ENCODE assay signal across 8 cellular contexts in the genomic region with DNA sequence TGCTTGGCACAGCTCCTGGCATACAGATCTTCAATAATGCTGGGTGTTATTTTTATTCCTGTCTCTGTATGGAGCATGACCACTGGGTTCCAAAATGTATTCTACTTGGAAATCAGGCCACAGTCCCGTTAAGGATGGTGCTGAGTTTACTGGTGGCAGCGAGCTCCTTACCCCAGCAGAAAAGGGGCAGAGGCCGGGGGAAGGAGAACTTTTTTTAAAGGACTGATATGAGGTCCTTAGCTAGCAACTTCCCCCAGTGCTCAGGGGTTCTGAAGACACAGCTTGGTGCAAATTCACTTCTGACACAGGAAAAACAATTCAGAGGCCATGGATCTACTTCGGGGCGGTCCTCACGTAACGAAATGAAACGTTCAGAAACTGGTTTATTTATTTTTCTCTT. TPM values are rescaled to one million over a fixed set of nuclear protein-coding genes. Genes with fewer than 3 reads are reported as not detected.
DNase-seq lines count a peak whose midpoint lies in the region; ATAC-seq and TF ChIP-seq lines count a peak whose summit lies in the region.

No MANE protein-coding gene starts in this region.

- DNase-seq in AG04450 (ENCODE audit: low read depth, low spot score) (no peak), H7 (peak; percentile 7), immature natural killer cell (no peak), substantia nigra (lab: John Stamatoyannopoulos, UW) (peak in 4 of 49 donors; percentile 20 to 48 (median 34)), GM13977 (ENCODE audit: low spot score) (no peak), 8988T (no peak)

- POLR2A ChIA-PET in AG04450 (lab: Yijun Ruan, JAX) = interaction anchor here (0.8 to 2.1 kb wide), 6 partner anchors 13 to 799 kb away, joined by 3 to 9 read pairs (median 4); a partner anchor contains a TSS

- no peaks in the 10 kb centered on the region; the same call in 1 of the 2 replicates for H3K36me3 ChIP-seq in H7 (replicated peaks; ENCODE audit: control insufficient read depth, insufficient read depth, low read length)

- peaks cover 44% of the 10 kb centered on the region for H3K4me1 Mint-ChIP-seq in activated naive CD8-positive, alpha-beta T cell (ENCODE audit: low read depth)
- H3K4me1 Mint-ChIP-seq in immature natural killer cell = peaks cover 30 to 44% of the 10 kb centered on the region in 2 donors

- peak overlapping the region; percentile 92 for H3K4me3 Mint-ChIP-seq in activated naive CD8-positive, alpha-beta T cell
- peak overlapping the region; percentile 88 to 97 (median 94) for H3K4me3 Mint-ChIP-seq in immature natural killer cell

- CTCF ChIA-PET in AG04450 (lab: Charles Lee) = interaction anchor here (1.4 to 2.8 kb wide), 3 partner anchors 39 to 190 kb away, joined by 4 to 21 read pairs (median 7); no protein-coding TSS in a partner anchor

- H3K36me3 Mint-ChIP-seq in activated naive CD8-positive, alpha-beta T cell = peaks cover 23% of the 10 kb centered on the region
- H3K36me3 Mint-ChIP-seq in immature natural killer cell = peaks cover 9 to 13% (median 10%) of the 10 kb centered on the region in 3 donors

- H3K27ac ChIP-seq in AG04450 (ENCODE audit: low read depth, low read length) = peak overlapping the region; percentile 63
- peak overlapping the region; percentile 78 for H3K27ac ChIP-seq in substantia nigra (ENCODE audit: low read depth, low read length, poor library complexity, severe bottlenecking)

- peak overlapping the region; percentile 89 for H3K27ac Mint-ChIP-seq in activated naive CD8-positive, alpha-beta T cell
- peak overlapping the region; percentile 92 to 98 (median 94) for H3K27ac Mint-ChIP-seq in immature natural killer cell

- no peak for ATAC-seq in GM18502 (IDR thresholded peaks at IDR 0.05; ENCODE audit: poor library complexity, unreplicated experiment)

- H3K27me3 ChIP-seq in AG04450 (ENCODE audit: control insufficient read depth, insufficient read depth, low read length) (no peaks in the 10 kb centered on the region), H7 (ENCODE audit: control insufficient read depth, insufficient read depth, low read length) (no peaks in the 10 kb centered on the region)

- H3K9me3 ChIP-seq in AG04450 (ENCODE audit: control insufficient read depth, insufficient read depth, low read length) = peaks cover 3% of the 10 kb centered on the region; the same call in 1 of the 2 replicates

- in situ Hi-C loops in GM13977 (cut with MboI; ENCODE audit: low pct_unique_long_range_greater_than_20kb, low sequenced_read_pairs, unreplicated experiment) = no loop called here

- TF ChIP-seq CTCF in AG04450 (IDR thresholded peaks at IDR 0.05; ENCODE audit: low read depth, low read length) = no peak
- TF ChIP-seq CTCF in GM13977 (IDR thresholded peaks at IDR 0.05; ENCODE audit: extremely low read depth, insufficient read depth, missing control alignments) = no peak

- H3K9me3 Mint-ChIP-seq in activated naive CD8-positive, alpha-beta T cell (ENCODE audit: low read depth) = no peaks in the 10 kb centered on the region
- no peaks in the 10 kb centered on the region for H3K9me3 Mint-ChIP-seq in immature natural killer cell

- H3K4me3 ChIP-seq in AG04450 (ENCODE audit: low read depth, low read length) (peak overlapping the region; percentile 73), H7 (ENCODE audit: insufficient read depth, low read depth, low read length) (peak overlapping the region; percentile 72)

- no peaks in the 10 kb centered on the region for H3K27me3 Mint-ChIP-seq in activated naive CD8-positive, alpha-beta T cell
- H3K27me3 Mint-ChIP-seq in immature natural killer cell (ENCODE audit: low read depth in 3 of 3) = peaks cover 7 to 12% (median 8%) of the 10 kb centered on the region in 3 donors

RNA-seq across cellular contexts. Expression of a gene that starts 0.9 kb away (rescaled TPM):
- polyA plus RNA-seq in AG04450 (2011; rRNA removed) = 19.5 and 25.1 TPM in 2 replicates
- polyA minus RNA-seq in AG04450 (2011; rRNA and poly(A)+ RNA removed) = 8.6 and 10.3 TPM in 2 replicates
- total RNA-seq in H7 (2014; rRNA removed; shearing (Covaris generic)) = 29.7 and 31.7 TPM in 2 replicates
- 10 to 100 TPM; 34.9 to 45.2 (median 36.7) TPM for polyA plus RNA-seq in immature natural killer cell

RNA-seq across cellular contexts. Expression of a gene that starts 29.8 kb away (rescaled TPM):
- not detected in 2 replicates for polyA plus RNA-seq in AG04450 (2011; rRNA removed)
- polyA minus RNA-seq in AG04450 (2011; rRNA and poly(A)+ RNA removed) = not detected in 2 replicates
- not detected in 2 replicates for total RNA-seq in H7 (2014; rRNA removed; shearing (Covaris generic))
- polyA plus RNA-seq in immature natural killer cell = under 1 TPM in 2 of 3 donors, not detected in 1; 0.21 to 0.61 TPM
